Comparison of ENCODE assay signal across 16 cellular contexts in genomic region chr14:61026523-61026922, GRCh38.
"Had no signal": no experiment of that assay in that cellular context is flagged by ENCODE, and none has a peak within 500 bp of the region (broad histone marks: within the 10 kb centered on the region; RNA-seq: fewer than 3 reads in every experiment).

No MANE protein-coding gene starts in this region.

- ATAC-seq: activated T-helper 17 cell treated with anti-CD3 and anti-CD28 coated beads, Interleukin-2, amount 50 U/mL, for 72 hours; gastroesophageal sphincter; left ventricle myocardium superior had no signal

- H3K36me3 ChIP-seq: gastroesophageal sphincter, transverse colon had no signal

- FAIRE-seq: kidney had no signal

- H3K79me2 ChIP-seq: parathyroid adenoma had no signal

- H3K4me1 ChIP-seq: gastroesophageal sphincter, parathyroid adenoma, transverse colon had no signal

- H3K4me3 ChIP-seq: coronary artery, gastroesophageal sphincter, transverse colon had no signal

- DNase-seq: activated CD4-positive, alpha-beta T cell treated with anti-CD3 and anti-CD28 coated beads for 48 hours; activated naive CD4-positive, alpha-beta T cell treated with anti-CD3 and anti-CD28 coated beads for 36 hours; activated T-cell treated with anti-CD3 and anti-CD28 coated beads for 4 hours; caudate nucleus; effector CD4-positive, alpha-beta T cell; kidney; left ventricle myocardium superior; mesendoderm; retina; stimulated activated naive CD4-positive, alpha-beta T cell; substantia nigra; transverse colon had no signal

- H2AFZ ChIP-seq: parathyroid adenoma had no signal

- H3K27ac ChIP-seq: coronary artery, gastroesophageal sphincter, parathyroid adenoma, transverse colon had no signal

- H3K9me3 ChIP-seq: gastroesophageal sphincter, transverse colon had no signal

- H3K9ac ChIP-seq: parathyroid adenoma had no signal

- H3K27me3 ChIP-seq: gastroesophageal sphincter, transverse colon had no signal
